In genomic region chr6:148521158-148521557, GRCh38 we compare ENCODE assay signal across 14 cellular contexts.
DNase-seq lines count a peak whose midpoint lies in the region; ATAC-seq and TF ChIP-seq lines count a peak whose summit lies in the region.
"Had no signal": no experiment of that assay in that cellular context is flagged by ENCODE, and none has a peak within 500 bp of the region (broad histone marks: within the 10 kb centered on the region; RNA-seq: fewer than 3 reads in every experiment).

No MANE protein-coding gene starts in this region.

- intact Hi-C loops in gastrocnemius medialis (cut with DNase I; ENCODE audit: low total_unique reads) = loop anchor here (10.0 kb wide), 1 partner anchor 46 kb away; no protein-coding TSS in a partner anchor
- intact Hi-C loops in CD8-positive, alpha-beta T cell (cut with DNase I, micrococcal nuclease) = no loop called here

- no peak for DNase-seq in SJSA1 (ENCODE audit: low read depth in 1 of 2, low spot score in 2 of 2)
- no peak for DNase-seq in fibroblast of lung (ENCODE audit: low read depth in 2 of 2)
- peak in 1 of 2 donors; percentile 50 for DNase-seq in gastrocnemius medialis
- no peak for DNase-seq in NCI-H69 (lab: John Stamatoyannopoulos, UW)
- DNase-seq in CD8-positive, alpha-beta T cell = no peak
- DNase-seq: GF-D8; KBM-7; stimulated activated CD4-positive, alpha-beta T cell treated with anti-CD3 and anti-CD28 coated beads, Interleukin-15, amount 100 ng/mL, for 24 hours; WERI-Rb-1 had no signal

- no peaks in the 10 kb centered on the region for H3K4me1 Mint-ChIP-seq in CD8-positive, alpha-beta T cell (ENCODE audit: low read depth)

- H3K27ac ChIP-seq in BLaER1 (no peak overlapping the region), SJSA1 (peak overlapping the region; percentile 52), fibroblast of lung (ENCODE audit: insufficient read depth, low read length) (peak overlapping the region; percentile 59), gastrocnemius medialis (peak overlapping the region; percentile 66 to 84 (median 76))
- no peak overlapping the region for H3K27ac ChIP-seq in CD8-positive, alpha-beta T cell (ENCODE audit: low read depth, low read length)
- H3K27ac ChIP-seq: WERI-Rb-1 had no signal

- TF ChIP-seq POLR2A in gastrocnemius medialis (IDR thresholded peaks at IDR 0.05) = peak in 1 of 2 donors; percentile 11

- H3K4me1 ChIP-seq in BLaER1 = peaks cover 30% of the 10 kb centered on the region
- H3K4me1 ChIP-seq in SJSA1 (replicated peaks) = peaks cover 47% of the 10 kb centered on the region
- H3K4me1 ChIP-seq in fibroblast of lung (ENCODE audit: control insufficient read depth, extremely low read depth, insufficient read depth, low read length) = peaks cover 32% of the 10 kb centered on the region
- H3K4me1 ChIP-seq in gastrocnemius medialis = peaks cover 23 to 48% of the 10 kb centered on the region in 2 donors
- no peaks in the 10 kb centered on the region for H3K4me1 ChIP-seq in CD8-positive, alpha-beta T cell (ENCODE audit: insufficient read depth, low read length)

- no peak overlapping the region for H2AFZ ChIP-seq in fibroblast of lung (ENCODE audit: low read length)

- no peak for TF ChIP-seq CTCF in fibroblast of lung (conservative IDR thresholded peaks at IDR 0.05 in 1 of 2, IDR thresholded peaks at IDR 0.05 in 1 of 2; ENCODE audit: low read depth in 1 of 2, low read length in 2 of 2)
- no peak for TF ChIP-seq CTCF in gastrocnemius medialis (IDR thresholded peaks at IDR 0.05 in 4 of 5, conservative IDR thresholded peaks at IDR 0.05 in 1 of 5)
- no peak for TF ChIP-seq CTCF in CD8-positive, alpha-beta T cell (IDR thresholded peaks at IDR 0.05)

- ATAC-seq in gastrocnemius medialis = peak; percentile 26 to 38
- ATAC-seq in HG02981 (IDR thresholded peaks at IDR 0.05; ENCODE audit: unreplicated experiment) = no peak
- ATAC-seq in CD8-positive, alpha-beta T cell = no peak
- no peak for ATAC-seq in HG03457 (IDR thresholded peaks at IDR 0.05; ENCODE audit: unreplicated experiment)
- ATAC-seq: Panc1 had no signal

- no peak overlapping the region for H3K4me3 Mint-ChIP-seq in CD8-positive, alpha-beta T cell
- H3K4me3 Mint-ChIP-seq: dendritic cell treated with granulocyte-macrophage colony-stimulating factor and Interleukin-4, amounts not matched to agents 40 ng/mL and 50 ng/mL, for 4 days had no signal

- H3K27me3 Mint-ChIP-seq in CD8-positive, alpha-beta T cell (ENCODE audit: low read depth) = peaks cover 3% of the 10 kb centered on the region

- POLR2A ChIA-PET in CD8-positive, alpha-beta T cell (lab: Charles Lee) = no interaction called here

- in situ Hi-C loops in gastrocnemius medialis (cut with MboI; ENCODE audit: low sequenced_read_pairs in 4 of 4) = no loop called here

- no peaks in the 10 kb centered on the region for H3K9me3 Mint-ChIP-seq in CD8-positive, alpha-beta T cell
- H3K9me3 Mint-ChIP-seq: dendritic cell treated with granulocyte-macrophage colony-stimulating factor and Interleukin-4, amounts not matched to agents 40 ng/mL and 50 ng/mL, for 4 days had no signal

- H3K79me2 ChIP-seq in fibroblast of lung (ENCODE audit: control insufficient read depth, insufficient read depth, low read length) = no peaks in the 10 kb centered on the region

- H3K36me3 Mint-ChIP-seq in CD8-positive, alpha-beta T cell = no peaks in the 10 kb centered on the region

- no peak overlapping the region for H3K4me3 ChIP-seq in BLaER1
- H3K4me3 ChIP-seq in SJSA1 = no peak overlapping the region
- H3K4me3 ChIP-seq in fibroblast of lung (replicated peaks in 1 of 4; ENCODE audit: control extremely low read depth in 1 of 4, insufficient read depth in 1 of 4, low read depth in 3 of 4, low read length in 4 of 4) = no peak overlapping the region
- no peak overlapping the region for H3K4me3 ChIP-seq in gastrocnemius medialis
- H3K4me3 ChIP-seq in CD8-positive, alpha-beta T cell (ENCODE audit: low read depth, low read length) = no peak overlapping the region

- H3K9me3 ChIP-seq in BLaER1 = no peaks in the 10 kb centered on the region
- H3K9me3 ChIP-seq in SJSA1 (replicated peaks) = no peaks in the 10 kb centered on the region
- no peaks in the 10 kb centered on the region for H3K9me3 ChIP-seq in fibroblast of lung (ENCODE audit: control insufficient read depth, insufficient read depth, low read depth, low read length)
- no peaks in the 10 kb centered on the region for H3K9me3 ChIP-seq in gastrocnemius medialis
- no peaks in the 10 kb centered on the region for H3K9me3 ChIP-seq in CD8-positive, alpha-beta T cell (ENCODE audit: low read length)

- no peaks in the 10 kb centered on the region for H3K27me3 ChIP-seq in BLaER1
- H3K27me3 ChIP-seq in SJSA1 (replicated peaks) = no peaks in the 10 kb centered on the region
- H3K27me3 ChIP-seq in fibroblast of lung (ENCODE audit: control insufficient read depth, insufficient read depth, low read length) = no peaks in the 10 kb centered on the region
- no peaks in the 10 kb centered on the region for H3K27me3 ChIP-seq in gastrocnemius medialis
- H3K27me3 ChIP-seq in CD8-positive, alpha-beta T cell (ENCODE audit: insufficient read depth, low read length) = no peaks in the 10 kb centered on the region

- H3K4me2 ChIP-seq in BLaER1 (peak overlapping the region; percentile 72), fibroblast of lung (ENCODE audit: extremely low read depth, insufficient read depth, low read length) (no peak overlapping the region)

- no peaks in the 10 kb centered on the region for H4K20me1 ChIP-seq in BLaER1
- no peaks in the 10 kb centered on the region for H4K20me1 ChIP-seq in fibroblast of lung (ENCODE audit: control insufficient read depth, extremely low read depth, insufficient read depth, low read length)

- CTCF ChIA-PET in CD8-positive, alpha-beta T cell (lab: Charles Lee) = no interaction called here

- no peak overlapping the region for H3K9ac ChIP-seq in BLaER1
- H3K9ac ChIP-seq in fibroblast of lung (ENCODE audit: insufficient read depth, low read length) = no peak overlapping the region

- H3K27ac Mint-ChIP-seq in CD8-positive, alpha-beta T cell = no peak overlapping the region
- H3K27ac Mint-ChIP-seq: dendritic cell treated with granulocyte-macrophage colony-stimulating factor and Interleukin-4, amounts not matched to agents 40 ng/mL and 50 ng/mL, for 4 days had no signal

- H3K36me3 ChIP-seq in BLaER1 (no peaks in the 10 kb centered on the region), SJSA1 (no peaks in the 10 kb centered on the region), fibroblast of lung (ENCODE audit: control insufficient read depth, insufficient read depth, low read length) (peaks cover 14% of the 10 kb centered on the region), gastrocnemius medialis (peaks cover 0 to 14% of the 10 kb centered on the region in 2 donors)
- H3K36me3 ChIP-seq in CD8-positive, alpha-beta T cell (ENCODE audit: insufficient read depth, low read length) = no peaks in the 10 kb centered on the region

Comparison
In these comparisons a context has a peak if more than half of its experiments do, and no peak if none do; other contexts are left out.
1. H3K27ac ChIP-seq: peak in SJSA1 (single experiment), fibroblast of lung (single experiment) and gastrocnemius medialis (4 of 4); none in BLaER1 (single experiment) and CD8-positive, alpha-beta T cell (single experiment).
2. ATAC-seq: peak in gastrocnemius medialis (2 of 2); none in HG02981 (single experiment), CD8-positive, alpha-beta T cell (single experiment) and HG03457 (single experiment).